In the genomic region with DNA sequence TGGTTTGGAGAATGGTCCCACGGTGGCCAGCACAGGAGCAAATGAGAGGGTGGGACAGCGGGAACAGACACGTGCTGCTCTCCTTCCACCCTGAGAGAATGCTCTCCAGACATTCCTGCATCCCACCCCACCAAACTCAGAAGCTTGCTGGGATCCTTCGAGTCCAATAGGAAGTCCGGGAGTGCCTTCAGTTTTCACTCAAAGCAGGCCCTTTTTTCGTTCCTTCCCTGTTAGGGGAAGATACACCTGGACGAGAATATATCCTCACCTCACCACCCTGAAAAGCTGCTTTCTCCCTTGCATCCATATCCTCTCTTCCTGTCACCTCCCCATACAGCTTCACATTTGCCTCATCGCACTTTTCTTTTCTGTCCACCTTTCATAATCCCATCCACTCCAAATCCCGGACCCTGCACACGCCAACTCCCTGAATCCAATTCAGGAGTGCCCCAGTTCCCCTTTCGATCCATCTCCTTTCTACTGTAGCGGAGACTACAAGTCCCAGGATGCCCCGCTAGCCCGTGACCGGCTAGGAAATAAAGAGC, we compare ENCODE assay signal across 8 cellular contexts. TPM values are rescaled to one million over a fixed set of nuclear protein-coding genes. Genes with fewer than 3 reads are reported as not detected.
DNase-seq lines count a peak whose midpoint lies in the region; ATAC-seq and TF ChIP-seq lines count a peak whose summit lies in the region.

No MANE protein-coding gene starts in this region.

- POLR2A ChIA-PET in CD4-positive, alpha-beta T cell (lab: Charles Lee): interaction anchor here (0.6 to 3.4 kb wide), 10 partner anchors 10 to 283 kb away, joined by 3 to 52 read pairs (median 11); a partner anchor contains a TSS

- H3K9me3 ChIP-seq in CD4-positive, alpha-beta T cell (ENCODE audit: control insufficient read depth, low read length): no peaks in the 10 kb centered on the region

- DNase-seq in CD4-positive, alpha-beta T cell: no peak
- no peak for DNase-seq in Jurkat, Clone E6-1 (ENCODE audit: low read depth, low spot score)
- no peak for DNase-seq in central memory CD8-positive, alpha-beta T cell (ENCODE audit: low spot score in 2 of 2)
- no peak for DNase-seq in natural killer cell treated with Interleukin-12 subunit alpha and Interleukin-12 subunit beta and Interleukin-15 and Interleukin-18, amount 100 ng/mL, for 72 hours (ENCODE audit: low spot score)
- DNase-seq in NCI-H1092 (lab: John Stamatoyannopoulos, UW): no peak
- no peak for DNase-seq in HCEC 1CT
- no peak for DNase-seq in SW 1271 (lab: John Stamatoyannopoulos, UW)
- no peak for DNase-seq in A172 (ENCODE audit: low spot score)

- ATAC-seq in CD4-positive, alpha-beta T cell (ENCODE audit: poor library complexity): no peak
- no peak for ATAC-seq in central memory CD8-positive, alpha-beta T cell (replicated peaks; ENCODE audit: extremely low read depth, poor library complexity, severe bottlenecking)
- ATAC-seq in natural killer cell treated with Interleukin-12 subunit alpha and Interleukin-12 subunit beta and Interleukin-15 and Interleukin-18, amount 100 ng/mL, for 72 hours: no peak

- peak overlapping the region; percentile 85 for H3K27ac Mint-ChIP-seq in CD4-positive, alpha-beta T cell
- H3K27ac Mint-ChIP-seq in central memory CD8-positive, alpha-beta T cell (ENCODE audit: low read depth): peak overlapping the region; percentile 74
- peak overlapping the region; percentile 81 to 84 for H3K27ac Mint-ChIP-seq in natural killer cell treated with Interleukin-12 subunit alpha and Interleukin-12 subunit beta and Interleukin-15 and Interleukin-18, amount 100 ng/mL, for 72 hours

- no peaks in the 10 kb centered on the region for H3K36me3 Mint-ChIP-seq in CD4-positive, alpha-beta T cell (ENCODE audit: low read depth)
- H3K36me3 Mint-ChIP-seq in central memory CD8-positive, alpha-beta T cell (ENCODE audit: insufficient read depth): peaks cover 7% of the 10 kb centered on the region
- no peaks in the 10 kb centered on the region for H3K36me3 Mint-ChIP-seq in natural killer cell treated with Interleukin-12 subunit alpha and Interleukin-12 subunit beta and Interleukin-15 and Interleukin-18, amount 100 ng/mL, for 72 hours

- CTCF ChIA-PET in CD4-positive, alpha-beta T cell (lab: Charles Lee): interaction anchor here (0.7 to 6.8 kb wide), 16 partner anchors 8 to 143 kb away, joined by 3 to 116 read pairs (median 9); a partner anchor contains a TSS

- H3K4me3 ChIP-seq in Jurkat, Clone E6-1 (ENCODE audit: low read length): peak overlapping the region; percentile 97

- peaks cover 42% of the 10 kb centered on the region for H3K4me1 Mint-ChIP-seq in CD4-positive, alpha-beta T cell (ENCODE audit: low read depth)
- peaks cover 35% of the 10 kb centered on the region for H3K4me1 Mint-ChIP-seq in central memory CD8-positive, alpha-beta T cell
- H3K4me1 Mint-ChIP-seq in natural killer cell treated with Interleukin-12 subunit alpha and Interleukin-12 subunit beta and Interleukin-15 and Interleukin-18, amount 100 ng/mL, for 72 hours (ENCODE audit: low read depth in 2 of 2): peaks cover 32 to 49% of the 10 kb centered on the region in 2 donors

- H3K4me3 Mint-ChIP-seq in CD4-positive, alpha-beta T cell: peak overlapping the region; percentile 86
- H3K4me3 Mint-ChIP-seq in central memory CD8-positive, alpha-beta T cell: peak overlapping the region; percentile 71
- peak overlapping the region; percentile 92 for H3K4me3 Mint-ChIP-seq in natural killer cell treated with Interleukin-12 subunit alpha and Interleukin-12 subunit beta and Interleukin-15 and Interleukin-18, amount 100 ng/mL, for 72 hours

- TF ChIP-seq CTCF in CD4-positive, alpha-beta T cell (IDR thresholded peaks at IDR 0.05): peak; percentile 70

- H3K27me3 Mint-ChIP-seq in CD4-positive, alpha-beta T cell: no peaks in the 10 kb centered on the region
- H3K27me3 Mint-ChIP-seq in central memory CD8-positive, alpha-beta T cell: peaks cover 10% of the 10 kb centered on the region
- H3K27me3 Mint-ChIP-seq in natural killer cell treated with Interleukin-12 subunit alpha and Interleukin-12 subunit beta and Interleukin-15 and Interleukin-18, amount 100 ng/mL, for 72 hours: peaks cover 0 to 3% of the 10 kb centered on the region in 2 donors

- H3K27me3 ChIP-seq in CD4-positive, alpha-beta T cell (ENCODE audit: control insufficient read depth, insufficient read depth, low read length): no peaks in the 10 kb centered on the region

- peak overlapping the region; percentile 97 for H3K27ac ChIP-seq in CD4-positive, alpha-beta T cell (ENCODE audit: low read depth, low read length)

- H3K9me3 Mint-ChIP-seq in CD4-positive, alpha-beta T cell: no peaks in the 10 kb centered on the region
- H3K9me3 Mint-ChIP-seq in central memory CD8-positive, alpha-beta T cell: no peaks in the 10 kb centered on the region
- H3K9me3 Mint-ChIP-seq in natural killer cell treated with Interleukin-12 subunit alpha and Interleukin-12 subunit beta and Interleukin-15 and Interleukin-18, amount 100 ng/mL, for 72 hours: no peaks in the 10 kb centered on the region

- intact Hi-C loops in CD4-positive, alpha-beta T cell (cut with DNase I, micrococcal nuclease): loop anchor here (2.0 to 10.0 kb wide), 4 partner anchors 112 to 408 kb away; a partner anchor contains a TSS

RNA-seq across cellular contexts. Expression of a gene that starts 2.4 kb away (rescaled TPM):
- total RNA-seq in CD4-positive, alpha-beta T cell: not detected
- not detected for polyA plus RNA-seq in Jurkat, Clone E6-1 (2012; ENCODE audit: insufficient read depth, insufficient read length)
- total RNA-seq in natural killer cell treated with Interleukin-12 subunit alpha and Interleukin-12 subunit beta and Interleukin-15 and Interleukin-18, amount 100 ng/mL, for 72 hours: not detected
- total RNA-seq in A172 (2014; rRNA removed; shearing (Covaris generic)): 0.17 TPM in 1 of 2 replicates, not detected in the other

RNA-seq across cellular contexts. Expression of a gene that starts 4.8 kb away (rescaled TPM):
- 10 to 100 TPM; 15.2 to 15.5 TPM for total RNA-seq in CD4-positive, alpha-beta T cell
- 27.1 TPM for polyA plus RNA-seq in Jurkat, Clone E6-1 (2012; ENCODE audit: insufficient read depth, insufficient read length)
- total RNA-seq in natural killer cell treated with Interleukin-12 subunit alpha and Interleukin-12 subunit beta and Interleukin-15 and Interleukin-18, amount 100 ng/mL, for 72 hours: 1 to 10 TPM; 4.5 to 9.5 TPM
- total RNA-seq in A172 (2014; rRNA removed; shearing (Covaris generic)): 5.9 and 12.0 TPM in 2 replicates

RNA-seq across cellular contexts. Expression of a gene that starts 33.1 kb away (rescaled TPM):
- 1 to 10 TPM; 1.2 to 1.3 TPM for total RNA-seq in CD4-positive, alpha-beta T cell
- polyA plus RNA-seq in Jurkat, Clone E6-1 (2012; ENCODE audit: insufficient read depth, insufficient read length): 1.6 TPM
- total RNA-seq in natural killer cell treated with Interleukin-12 subunit alpha and Interleukin-12 subunit beta and Interleukin-15 and Interleukin-18, amount 100 ng/mL, for 72 hours: under 1 TPM; 0.36 to 0.75 TPM
- total RNA-seq in A172 (2014; rRNA removed; shearing (Covaris generic)): 19.8 and 21.2 TPM in 2 replicates

RNA-seq across cellular contexts. Expression of a gene that starts 45.6 kb away (rescaled TPM):
- not detected for total RNA-seq in CD4-positive, alpha-beta T cell
- not detected for polyA plus RNA-seq in Jurkat, Clone E6-1 (2012; ENCODE audit: insufficient read depth, insufficient read length)
- not detected for total RNA-seq in natural killer cell treated with Interleukin-12 subunit alpha and Interleukin-12 subunit beta and Interleukin-15 and Interleukin-18, amount 100 ng/mL, for 72 hours
- total RNA-seq in A172 (2014; rRNA removed; shearing (Covaris generic)): not detected in 2 replicates

RNA-seq across cellular contexts. Expression of a gene that starts 52.6 kb away (rescaled TPM):
- not detected for total RNA-seq in CD4-positive, alpha-beta T cell
- polyA plus RNA-seq in Jurkat, Clone E6-1 (2012; ENCODE audit: insufficient read depth, insufficient read length): not detected
- not detected for total RNA-seq in natural killer cell treated with Interleukin-12 subunit alpha and Interleukin-12 subunit beta and Interleukin-15 and Interleukin-18, amount 100 ng/mL, for 72 hours
- total RNA-seq in A172 (2014; rRNA removed; shearing (Covaris generic)): not detected in 2 replicates
